In genomic region chr2:231189571-231190495, GRCh38 we compare ENCODE assay signal across 11 cellular contexts. TPM values are rescaled to one million over a fixed set of nuclear protein-coding genes. Genes with fewer than 3 reads are reported as not detected.
DNase-seq lines count a peak whose midpoint lies in the region; ATAC-seq and TF ChIP-seq lines count a peak whose summit lies in the region.
"Had no signal": no experiment of that assay in that cellular context is flagged by ENCODE, and none has a peak within 500 bp of the region (broad histone marks: within the 10 kb centered on the region; RNA-seq: fewer than 3 reads in every experiment).

No MANE protein-coding gene starts in this region.

- H3K9me3 ChIP-seq in RWPE2 (ENCODE audit: severe bottlenecking) (no peaks in the 10 kb centered on the region), esophagus squamous epithelium (no peaks in the 10 kb centered on the region), testis (no peaks in the 10 kb centered on the region)

- DNase-seq in RWPE2 (ENCODE audit: low spot score) = no peak
- no peak for DNase-seq in esophagus squamous epithelium (lab: John Stamatoyannopoulos, UW)
- no peak for DNase-seq in mesothelial cell of epicardium (ENCODE audit: low spot score in 2 of 2, unreplicated experiment in 2 of 2)
- peak; percentile 64 for DNase-seq in testis
- no peak for DNase-seq in NCI-H2227 (lab: John Stamatoyannopoulos, UW; ENCODE audit: unreplicated experiment)
- DNase-seq in NCI-H774 (lab: John Stamatoyannopoulos, UW) = no peak
- DNase-seq in activated CD4-positive, alpha-beta T cell treated with anti-CD3 and anti-CD28 coated beads for 48 hours = no peak
- DNase-seq: activated CD4-positive, alpha-beta T cell treated with anti-CD3 and anti-CD28 coated beads, Interleukin-2, amount 50 U/mL, for 1 hour; stimulated activated CD4-positive, alpha-beta T cell treated with anti-CD3 and anti-CD28 coated beads, Interleukin-12 subunit alpha, Interleukin-12 subunit beta, amount 100 ng/mL, for 4 hours had no signal

- H3K27ac ChIP-seq in RWPE2 (ENCODE audit: poor library complexity, severe bottlenecking) = no peak overlapping the region
- peak overlapping the region; percentile 79 to 93 (median 87) for H3K27ac ChIP-seq in esophagus squamous epithelium
- peak overlapping the region; percentile 91 to 92 for H3K27ac ChIP-seq in testis
- H3K27ac ChIP-seq: epithelial cell of prostate had no signal

- ATAC-seq in RWPE2 (ENCODE audit: low read depth) = peak; percentile 8; the same call in 1 of the 3 replicates
- ATAC-seq in activated CD4-positive, CD25-positive, alpha-beta regulatory T cell treated with anti-CD3 and anti-CD28 coated beads, Interleukin-2, amount 50 U/mL, for 24 hours = no peak

- peak overlapping the region; percentile 88 for H3K27ac Mint-ChIP-seq in mesothelial cell of epicardium

- TF ChIP-seq POLR2A in esophagus squamous epithelium (IDR thresholded peaks at IDR 0.05) (no peak), testis (IDR thresholded peaks at IDR 0.05) (no peak)

- H3K9me3 Mint-ChIP-seq in mesothelial cell of epicardium = no peaks in the 10 kb centered on the region

- H3K4me3 ChIP-seq in RWPE2 (ENCODE audit: severe bottlenecking) = no peak overlapping the region
- peak overlapping the region in 3 of 4 donors; percentile 32 to 59 (median 43) for H3K4me3 ChIP-seq in esophagus squamous epithelium
- H3K4me3 ChIP-seq in testis = peak overlapping the region; percentile 31 to 48

- H3K4me1 Mint-ChIP-seq in mesothelial cell of epicardium = peaks cover 24% of the 10 kb centered on the region

- H3K36me3 Mint-ChIP-seq in mesothelial cell of epicardium = no peaks in the 10 kb centered on the region

- H3K4me1 ChIP-seq in RWPE2 (ENCODE audit: insufficient read depth, poor library complexity, severe bottlenecking) (no peaks in the 10 kb centered on the region), esophagus squamous epithelium (peaks cover 0 to 48% (median 28%) of the 10 kb centered on the region in 3 donors), testis (peaks cover 31% of the 10 kb centered on the region)

- peaks cover 7% of the 10 kb centered on the region for H3K27me3 ChIP-seq in RWPE2 (ENCODE audit: insufficient read depth, poor library complexity, severe bottlenecking)
- peaks cover 0 to 32% (median 2%) of the 10 kb centered on the region in 4 donors for H3K27me3 ChIP-seq in esophagus squamous epithelium
- no peaks in the 10 kb centered on the region for H3K27me3 ChIP-seq in testis

- TF ChIP-seq CTCF in RWPE2 (IDR thresholded peaks at IDR 0.05; ENCODE audit: poor library complexity, severe bottlenecking) = no peak
- no peak for TF ChIP-seq CTCF in esophagus squamous epithelium (IDR thresholded peaks at IDR 0.05)
- TF ChIP-seq CTCF in mesothelial cell of epicardium (IDR thresholded peaks at IDR 0.05; ENCODE audit: unreplicated experiment) = no peak
- TF ChIP-seq CTCF in testis (IDR thresholded peaks at IDR 0.05) = no peak

- H3K4me3 Mint-ChIP-seq in mesothelial cell of epicardium = peak overlapping the region; percentile 33

- peaks cover 9% of the 10 kb centered on the region for H3K27me3 Mint-ChIP-seq in mesothelial cell of epicardium (ENCODE audit: low read depth)

- H3K36me3 ChIP-seq in RWPE2 (ENCODE audit: low read depth) = no peaks in the 10 kb centered on the region
- H3K36me3 ChIP-seq in esophagus squamous epithelium = no peaks in the 10 kb centered on the region
- H3K36me3 ChIP-seq in testis (ENCODE audit: low read depth, missing control alignments) = no peaks in the 10 kb centered on the region

- 55 to 65% methylated on average over 8 to 13 of the region's 22 CpGs for WGBS in esophagus squamous epithelium, 2 donors
- 38 to 47% methylated on average over 20 to 22 of the region's 22 CpGs for WGBS in testis, 2 donors

- intact Hi-C loops in esophagus squamous epithelium (cut with DNase I) = loop anchor here (5.0 kb wide), 1 partner anchor 78 kb away; no protein-coding TSS in a partner anchor
- intact Hi-C loops in testis (cut with DNase I; ENCODE audit: low total_unique reads) = loop anchor here (10.0 kb wide), 1 partner anchor 75 kb away; no protein-coding TSS in a partner anchor

RNA-seq across cellular contexts. Expression of gene ARMC9, which starts 8.6 kb away (rescaled TPM):
- 10 to 100 TPM in 1 of 4 donors, 1 to 10 TPM in 3; 2.1 to 13.9 (median 3.9) TPM for total RNA-seq in esophagus squamous epithelium
- total RNA-seq in mesothelial cell of epicardium = 49.8 to 52.3 TPM (median 51.6 TPM) in 3 replicates
- 10 to 100 TPM; 47.5 to 49.7 TPM for total RNA-seq in testis
- polyA plus RNA-seq in testis (ENCODE audit: insufficient read depth, low read depth, low replicate concordance) = 35.0 TPM
